In the genomic region with DNA sequence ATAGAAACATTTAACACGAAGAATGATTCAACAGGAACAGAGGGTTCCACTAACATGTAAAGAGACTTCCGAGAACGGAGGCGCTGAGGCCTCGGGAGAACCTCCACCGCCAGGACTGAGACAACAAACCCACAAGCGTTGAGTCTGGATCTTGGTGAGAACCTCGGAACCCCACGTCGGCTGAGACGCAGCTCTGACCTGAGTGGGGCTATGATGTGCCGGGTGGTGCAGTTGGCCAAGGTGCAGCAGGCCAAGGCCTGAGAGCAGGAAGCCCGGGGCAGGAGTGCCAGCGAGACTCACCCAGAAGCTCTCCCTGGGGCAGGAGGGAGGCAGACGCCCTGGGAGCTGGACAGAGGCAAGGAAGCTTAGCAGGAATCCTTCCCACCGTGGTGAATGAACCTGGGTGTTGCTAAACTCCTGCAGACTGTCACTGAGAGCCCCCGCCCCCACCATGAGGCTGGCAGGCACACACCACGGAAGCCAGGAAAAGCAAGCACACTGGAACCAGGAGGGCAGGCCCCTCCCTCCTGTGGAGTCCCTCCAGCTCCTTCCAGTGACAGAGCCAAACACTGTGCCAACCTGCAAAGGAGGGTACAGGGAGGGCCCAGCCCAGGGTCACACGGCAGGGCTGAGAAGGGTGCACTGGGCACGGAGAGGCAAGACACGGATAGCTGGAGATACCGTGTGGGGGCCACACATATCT, we compare ENCODE assay signal across 12 cellular contexts. TPM values are rescaled to one million over a fixed set of nuclear protein-coding genes. Genes with fewer than 3 reads are reported as not detected.
DNase-seq lines count a peak whose midpoint lies in the region; ATAC-seq and TF ChIP-seq lines count a peak whose summit lies in the region.
"Had no signal": no experiment of that assay in that cellular context is flagged by ENCODE, and none has a peak within 500 bp of the region (broad histone marks: within the 10 kb centered on the region; RNA-seq: fewer than 3 reads in every experiment).

No MANE protein-coding gene starts in this region.

- H3K9me3 ChIP-seq in A673 (ENCODE audit: low read depth, low read length, poor library complexity, severe bottlenecking) (no peaks in the 10 kb centered on the region), RWPE2 (ENCODE audit: severe bottlenecking) (no peaks in the 10 kb centered on the region), ovary (no peaks in the 10 kb centered on the region)
- no peaks in the 10 kb centered on the region for H3K9me3 ChIP-seq in effector memory CD4-positive, alpha-beta T cell (ENCODE audit: control insufficient read depth, low read length)
- H3K9me3 ChIP-seq: esophagus squamous epithelium had no signal

- intact Hi-C loops in A673 (cut with micrococcal nuclease; ENCODE audit: unreplicated experiment) (no loop called here), ovary (cut with DNase I) (no loop called here)

- H3K4me1 ChIP-seq in A673 (ENCODE audit: insufficient read depth, low read length, poor library complexity, severe bottlenecking): no peaks in the 10 kb centered on the region
- no peaks in the 10 kb centered on the region for H3K4me1 ChIP-seq in RWPE2 (ENCODE audit: insufficient read depth, poor library complexity, severe bottlenecking)
- peaks cover 5% of the 10 kb centered on the region for H3K4me1 ChIP-seq in ovary (ENCODE audit: insufficient read depth)
- no peaks in the 10 kb centered on the region for H3K4me1 ChIP-seq in effector memory CD4-positive, alpha-beta T cell (ENCODE audit: control insufficient read depth, insufficient read depth, low read length, poor library complexity, severe bottlenecking)

- CTCF ChIA-PET in A673 (lab: Charles Lee): no interaction called here

- H3K27me3 ChIP-seq in A673 (replicated peaks; ENCODE audit: insufficient read depth, low read depth, low read length, poor library complexity) (no peaks in the 10 kb centered on the region), RWPE2 (ENCODE audit: insufficient read depth, poor library complexity, severe bottlenecking) (no peaks in the 10 kb centered on the region), ovary (no peaks in the 10 kb centered on the region)
- H3K27me3 ChIP-seq in effector memory CD4-positive, alpha-beta T cell (replicated peaks; ENCODE audit: control insufficient read depth, insufficient read depth, low read length, poor library complexity, severe bottlenecking): no peaks in the 10 kb centered on the region
- H3K27me3 ChIP-seq: esophagus squamous epithelium had no signal

- peaks cover 11% of the 10 kb centered on the region for H3K36me3 Mint-ChIP-seq in glutamatergic neuron (ENCODE audit: unreplicated experiment)

- H3K36me3 ChIP-seq in A673 (ENCODE audit: insufficient read depth, low read length, poor library complexity, severe bottlenecking) (peaks cover 53% of the 10 kb centered on the region), RWPE2 (ENCODE audit: low read depth) (peaks cover 67% of the 10 kb centered on the region), ovary (no peaks in the 10 kb centered on the region)
- peaks cover 53% of the 10 kb centered on the region for H3K36me3 ChIP-seq in effector memory CD4-positive, alpha-beta T cell (ENCODE audit: control insufficient read depth, insufficient read depth, low read length)

- no peaks in the 10 kb centered on the region for H3K4me1 Mint-ChIP-seq in glutamatergic neuron (ENCODE audit: low read depth, unreplicated experiment)

- H3K4me3 ChIP-seq in A673 (ENCODE audit: low read depth, low read length, poor library complexity, severe bottlenecking): no peak overlapping the region
- no peak overlapping the region for H3K4me3 ChIP-seq in RWPE2 (ENCODE audit: severe bottlenecking)
- H3K4me3 ChIP-seq in ovary: no peak overlapping the region
- H3K4me3 ChIP-seq in effector memory CD4-positive, alpha-beta T cell (ENCODE audit: insufficient read depth, low read depth, low read length, poor library complexity, severe bottlenecking): no peak overlapping the region
- H3K4me3 ChIP-seq: esophagus squamous epithelium had no signal

- peak overlapping the region; percentile 20 for H3K27ac Mint-ChIP-seq in glutamatergic neuron (ENCODE audit: unreplicated experiment)

- peaks cover 4% of the 10 kb centered on the region for H3K9me3 Mint-ChIP-seq in glutamatergic neuron (ENCODE audit: unreplicated experiment)

- peak overlapping the region; percentile 30 for H3K27ac ChIP-seq in A673 (ENCODE audit: low read depth, low read length, poor library complexity, severe bottlenecking)
- H3K27ac ChIP-seq in RWPE2 (ENCODE audit: poor library complexity, severe bottlenecking): no peak overlapping the region
- no peak overlapping the region for H3K27ac ChIP-seq in ovary
- no peak overlapping the region for H3K27ac ChIP-seq in effector memory CD4-positive, alpha-beta T cell (ENCODE audit: insufficient read depth, low read length, poor library complexity, severe bottlenecking)
- H3K27ac ChIP-seq: esophagus squamous epithelium, KMS-11 had no signal

- POLR2A ChIA-PET in A673 (lab: Charles Lee; ENCODE audit: low non-redundant PET): no interaction called here

- peaks cover 10% of the 10 kb centered on the region for H3K27me3 Mint-ChIP-seq in glutamatergic neuron (ENCODE audit: unreplicated experiment)

- TF ChIP-seq CTCF in A673 (conservative IDR thresholded peaks at IDR 0.05; ENCODE audit: low read depth, low read length) (no peak), RWPE2 (IDR thresholded peaks at IDR 0.05; ENCODE audit: poor library complexity, severe bottlenecking) (no peak), glutamatergic neuron (IDR thresholded peaks at IDR 0.05; ENCODE audit: partially characterized antibody, unreplicated experiment) (no peak), ovary (IDR thresholded peaks at IDR 0.05) (no peak)

- 74 to 84% (median 75%) methylated on average over 22 of the region's 22 CpGs for WGBS in ovary, 3 donors

- ATAC-seq in RWPE2 (ENCODE audit: low read depth): no peak
- no peak for ATAC-seq in GM21825 (IDR thresholded peaks at IDR 0.05; ENCODE audit: unreplicated experiment)

- DNase-seq in A673 (ENCODE audit: low spot score): no peak
- DNase-seq in RWPE2 (ENCODE audit: low spot score): peak; percentile 41
- no peak for DNase-seq in glutamatergic neuron
- peak in 4 of 5 donors; percentile 7 to 46 (median 16) for DNase-seq in ovary
- DNase-seq in effector memory CD4-positive, alpha-beta T cell: no peak
- DNase-seq in activated gamma-delta T cell (lab: John Stamatoyannopoulos, UW): no peak
- no peak for DNase-seq in NCI-H2171 treated with DMSO at 0.1 percent for 48 hours (lab: John Stamatoyannopoulos, UW)
- DNase-seq: activated CD4-positive, alpha-beta T cell treated with anti-CD3 and anti-CD28 coated beads for 4 hours; esophagus squamous epithelium; NCI-H345 had no signal

- H3K4me3 Mint-ChIP-seq in glutamatergic neuron (ENCODE audit: unreplicated experiment): no peak overlapping the region

- no peak for TF ChIP-seq EP300 in ovary (IDR thresholded peaks at IDR 0.05)

- TF ChIP-seq POLR2A in ovary (IDR thresholded peaks at IDR 0.05): no peak

- BruUV-seq in A673 (replicated peaks; lab: Mats Ljungman, UMichigan): no TSS peak

RNA-seq across cellular contexts. Expression of a gene that starts 34.8 kb away (rescaled TPM):
- total RNA-seq in A673 (2021) (54.2 and 55.3 TPM in 2 replicates), glutamatergic neuron (ENCODE audit: unreplicated experiment) (15.7 TPM), ovary (10 to 100 TPM in 6 of 7 donors, 1 to 10 TPM in 1; 6.0 to 33.1 (median 16.6) TPM)
- 1 to 10 TPM; 3.2 to 9.3 TPM for polyA plus RNA-seq in ovary

RNA-seq across cellular contexts. Expression of a gene that starts 48.5 kb away (rescaled TPM):
- total RNA-seq in A673 (2021) (39.1 and 39.6 TPM in 2 replicates), glutamatergic neuron (ENCODE audit: unreplicated experiment) (33.9 TPM), ovary (10 to 100 TPM; 32.0 to 41.6 (median 37.8) TPM)
- 10 to 100 TPM; 24.9 to 51.4 TPM for polyA plus RNA-seq in ovary

Comparison
In these comparisons a context has a peak if more than half of its experiments do, and no peak if none do; other contexts are left out.
1. DNase-seq: peak in RWPE2 (single experiment) and ovary (4 of 5); none in A673 (single experiment), glutamatergic neuron (single experiment), effector memory CD4-positive, alpha-beta T cell (0 of 3), activated gamma-delta T cell (single experiment) and NCI-H2171 treated with DMSO at 0.1 percent for 48 hours (single experiment).